Comparison of ENCODE assay signal across 1 cellular context in genomic region chr12:65647074-65647473, GRCh38.
TF ChIP-seq lines count a peak whose summit lies in the region.

No MANE protein-coding gene starts in this region.

TF ChIP-seq in IMR-90, 13 proteins besides CTCF, POLR2A, EP300 and RAD21:
- TF ChIP-seq, protein P1, sequence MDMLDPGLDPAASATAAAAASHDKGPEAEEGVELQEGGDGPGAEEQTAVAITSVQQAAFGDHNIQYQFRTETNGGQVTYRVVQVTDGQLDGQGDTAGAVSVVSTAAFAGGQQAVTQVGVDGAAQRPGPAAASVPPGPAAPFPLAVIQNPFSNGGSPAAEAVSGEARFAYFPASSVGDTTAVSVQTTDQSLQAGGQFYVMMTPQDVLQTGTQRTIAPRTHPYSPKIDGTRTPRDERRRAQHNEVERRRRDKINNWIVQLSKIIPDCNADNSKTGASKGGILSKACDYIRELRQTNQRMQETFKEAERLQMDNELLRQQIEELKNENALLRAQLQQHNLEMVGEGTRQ (IDR thresholded peaks at IDR 0.05; ENCODE audit: low read depth, low read length): no peak
- TF ChIP-seq ELK1 (IDR thresholded peaks at IDR 0.05; ENCODE audit: borderline replicate concordance, low read depth, low read length) (no peak), SMC3 (IDR thresholded peaks at IDR 0.05; ENCODE audit: low read depth, low read length) (no peak), RFX5 (IDR thresholded peaks at IDR 0.05; ENCODE audit: low read depth, low read length) (no peak), MAFK (IDR thresholded peaks at IDR 0.05; ENCODE audit: low read depth, low read length) (no peak), FOS (IDR thresholded peaks at IDR 0.05; ENCODE audit: low read depth, low read length) (no peak), MAZ (IDR thresholded peaks at IDR 0.05; ENCODE audit: borderline replicate concordance, low read depth, low read length) (no peak), BHLHE40 (IDR thresholded peaks at IDR 0.05; ENCODE audit: low read depth, low read length) (no peak), RCOR1 (IDR thresholded peaks at IDR 0.05; ENCODE audit: insufficient replicate concordance, low read length) (no peak), MXI1 (IDR thresholded peaks at IDR 0.05; ENCODE audit: borderline replicate concordance, low read depth, low read length) (no peak)
